13 cellular contexts compared by ENCODE assay signal in genomic region chr5:40480392-40480791, GRCh38.
DNase-seq lines count a peak whose midpoint lies in the region; ATAC-seq, FAIRE-seq and TF ChIP-seq lines count a peak whose summit lies in the region.
"Had no signal": no experiment of that assay in that cellular context is flagged by ENCODE, and none has a peak within 500 bp of the region (broad histone marks: within the 10 kb centered on the region; RNA-seq: fewer than 3 reads in every experiment).

No MANE protein-coding gene starts in this region.

- peak; percentile 53 for FAIRE-seq in GM18507 (lab: Jason Lieb, UNC)
- FAIRE-seq: GM12892 had no signal

- H3K27me3 ChIP-seq in transverse colon: no peaks in the 10 kb centered on the region
- H3K27me3 ChIP-seq: gastrocnemius medialis, SJSA1 had no signal

- in situ Hi-C loops in transverse colon (cut with MboI; ENCODE audit: low pct_ligation_motif_present in 1 of 4, low pct_unique_long_range_greater_than_20kb in 1 of 4, low sequenced_read_pairs in 3 of 4): no loop called here

- no peak overlapping the region for H3K4me3 ChIP-seq in transverse colon
- H3K4me3 ChIP-seq: gastrocnemius medialis, SJSA1 had no signal

- H3K4me1 ChIP-seq in transverse colon: no peaks in the 10 kb centered on the region
- H3K4me1 ChIP-seq: gastrocnemius medialis had no signal

- TF ChIP-seq POLR2A in transverse colon (IDR thresholded peaks at IDR 0.05): no peak

- intact Hi-C loops in transverse colon (cut with DNase I; ENCODE audit: low total_unique reads): no loop called here
- intact Hi-C loops in Right ventricle myocardium superior (cut with DNase I): no loop called here

- no peak for DNase-seq in GM18507 (ENCODE audit: extremely low spot score, insufficient read length, low read depth)
- DNase-seq in activated T-cell treated with anti-CD3 and anti-CD28 coated beads for 48 hours (ENCODE audit: low read depth): peak; percentile 37
- peak; percentile 7 for DNase-seq in stimulated activated CD4-positive, alpha-beta T cell treated with anti-CD3 and anti-CD28 coated beads, Interleukin-4, amount 100 ng/mL, for 1 hour
- no peak for DNase-seq in islet precursor cell
- no peak for DNase-seq in transverse colon
- no peak for DNase-seq in Right ventricle myocardium superior
- DNase-seq: gastrocnemius medialis, NCI-H510A treated with DMSO at 0.1 percent for 48 hours, occipital lobe had no signal

- no peaks in the 10 kb centered on the region for H3K9me3 ChIP-seq in transverse colon
- H3K9me3 ChIP-seq: SJSA1 had no signal

- no peak for TF ChIP-seq CTCF in transverse colon (IDR thresholded peaks at IDR 0.05)

- ATAC-seq in HG03378 (IDR thresholded peaks at IDR 0.05; ENCODE audit: unreplicated experiment) (peak; percentile 74), GM19324 (IDR thresholded peaks at IDR 0.05; ENCODE audit: low FRiP score, unreplicated experiment) (no peak), Right ventricle myocardium superior (ENCODE audit: poor library complexity) (no peak)
- ATAC-seq: gastrocnemius medialis had no signal

- TF ChIP-seq EP300 in transverse colon (IDR thresholded peaks at IDR 0.05; ENCODE audit: low read depth): no peak

- 73 to 86% methylated on average over 1 to 2 of the region's 2 CpGs for WGBS in transverse colon (ENCODE audit: low coverage in 1 of 2), 2 donors

- no peak overlapping the region for H3K27ac ChIP-seq in transverse colon
- H3K27ac ChIP-seq: gastrocnemius medialis had no signal

- H3K36me3 ChIP-seq in transverse colon: no peaks in the 10 kb centered on the region
- H3K36me3 ChIP-seq: gastrocnemius medialis, SJSA1 had no signal

Comparison
In these comparisons a context has a peak if more than half of its experiments do, and no peak if none do; other contexts are left out.
1. DNase-seq: peak in activated T-cell treated with anti-CD3 and anti-CD28 coated beads for 48 hours (single experiment) and stimulated activated CD4-positive, alpha-beta T cell treated with anti-CD3 and anti-CD28 coated beads, Interleukin-4, amount 100 ng/mL, for 1 hour (single experiment); none in GM18507 (single experiment), islet precursor cell (single experiment), transverse colon (single experiment) and Right ventricle myocardium superior (single experiment).